8 cellular contexts compared by ENCODE assay signal in genomic region chr17:38824899-38825761, GRCh38. TPM values are rescaled to one million over a fixed set of nuclear protein-coding genes. Genes with fewer than 3 reads are reported as not detected.
DNase-seq lines count a peak whose midpoint lies in the region; ATAC-seq, FAIRE-seq and TF ChIP-seq lines count a peak whose summit lies in the region.

Gene CWC25 (minus strand): TSS chr17:38825321. CDS start chr17:38825183, 138 bp downstream.

- FAIRE-seq in GM12891 (lab: Jason Lieb, UNC), result no peak

- peaks cover 7% of the 10 kb centered on the region for H3K4me1 ChIP-seq in prostate gland (replicated peaks)

- peak in 2 of 4 experiments; percentile 10 to 23 for TF ChIP-seq CTCF in prostate gland (IDR thresholded peaks at IDR 0.05)

- intact Hi-C loops in left ventricle myocardium superior (cut with micrococcal nuclease), result no loop called here
- intact Hi-C loops in prostate gland (cut with DNase I), result loop anchor here (1.0 kb wide), 1 partner anchor 28 kb away; the partner anchor contains the start of gene RPL23

- DNase-seq in GM12891 (ENCODE audit: insufficient read length, low spot score) (peak; percentile 82), NCI-H187 (lab: John Stamatoyannopoulos, UW) (peak; percentile 68 to 95), T-helper 17 cell (peak; percentile 81 to 98 (median 90)), amygdala (lab: John Stamatoyannopoulos, UW) (peak; percentile 62 to 99 (median 91)), left ventricle myocardium superior (peak; percentile 96), prostate gland (ENCODE audit: low spot score) (peak; percentile 90), ureter (ENCODE audit: low spot score) (peak; percentile 97)

- no peaks in the 10 kb centered on the region for H3K27me3 ChIP-seq in prostate gland (replicated peaks; ENCODE audit: insufficient read depth)

- H3K27me3 Mint-ChIP-seq in T-helper 17 cell, result no peaks in the 10 kb centered on the region

- H3K4me1 Mint-ChIP-seq in T-helper 17 cell, result peaks cover 25% of the 10 kb centered on the region

- H3K9me3 ChIP-seq in T-helper 17 cell (ENCODE audit: control insufficient read depth, low read length, poor library complexity, severe bottlenecking) (no peaks in the 10 kb centered on the region), prostate gland (no peaks in the 10 kb centered on the region)

- ATAC-seq in HG02870 (IDR thresholded peaks at IDR 0.05; ENCODE audit: unreplicated experiment), result peak; percentile 65
- ATAC-seq in T-helper 17 cell, result peak; percentile 89
- ATAC-seq in left ventricle myocardium superior, result peak; percentile 95

- H3K36me3 ChIP-seq in prostate gland, result peaks cover 0 to 2% of the 10 kb centered on the region in 2 donors

- H3K27ac Mint-ChIP-seq in T-helper 17 cell, result peak within 1 kb of the TSS; percentile 99

- H3K36me3 Mint-ChIP-seq in T-helper 17 cell (ENCODE audit: low read depth), result peaks cover 5% of the 10 kb centered on the region

- H3K4me3 Mint-ChIP-seq in T-helper 17 cell, result peak within 1 kb of the TSS; percentile 98

- peak within 1 kb of the TSS; percentile 67 to 71 for H3K4me3 ChIP-seq in prostate gland

- peak; percentile 96 for TF ChIP-seq POLR2A in GM12891 (IDR thresholded peaks at IDR 0.05; ENCODE audit: low read depth, low read length)
- TF ChIP-seq POLR2A in prostate gland (IDR thresholded peaks at IDR 0.05), result peak; percentile 72

- under 1% methylated on average over 48 of the region's 55 CpGs for WGBS in prostate gland

- peak within 1 kb of the TSS; percentile 95 for H3K27ac ChIP-seq in prostate gland

TF ChIP-seq in GM12891, 5 proteins besides CTCF, POLR2A, EP300 and RAD21:
- TF ChIP-seq PAX5 (IDR thresholded peaks at IDR 0.05; ENCODE audit: insufficient read depth, low read length, severe bottlenecking) (no peak), SPI1 (IDR thresholded peaks at IDR 0.05; ENCODE audit: low read depth, low read length) (no peak), POU2F2 (IDR thresholded peaks at IDR 0.05; ENCODE audit: low read depth, low read length) (peak; percentile 70), TAF1 (IDR thresholded peaks at IDR 0.05; ENCODE audit: low read depth, low read length) (peak; percentile 93), POLR2AphosphoS5 (IDR thresholded peaks at IDR 0.05; ENCODE audit: low read depth, low read length) (peak; percentile 93)
TF ChIP-seq in GM12891: peak in this region for 3.

RNA-seq across cellular contexts. Expression of gene CWC25, which starts in this region (rescaled TPM):
- polyA plus RNA-seq in GM12891 (2012; ENCODE audit: low read depth, missing spikeins), result 16.1 TPM
- total RNA-seq in T-helper 17 cell, result 10 to 100 TPM; 69.6 to 88.5 TPM
- total RNA-seq in left ventricle myocardium superior, result 10.0 TPM
- 10 to 100 TPM; 21.9 to 23.3 TPM for total RNA-seq in prostate gland
- 29.0 TPM for total RNA-seq in ureter

Comparison
In these comparisons a context has a peak if more than half of its experiments do, and no peak if none do; other contexts are left out.
1. Peak in every context shown above with its lines: DNase-seq, ATAC-seq, H3K4me3 ChIP-seq and H3K27ac ChIP-seq.